Comparison of ENCODE assay signal across 23 cellular contexts in the genomic region with DNA sequence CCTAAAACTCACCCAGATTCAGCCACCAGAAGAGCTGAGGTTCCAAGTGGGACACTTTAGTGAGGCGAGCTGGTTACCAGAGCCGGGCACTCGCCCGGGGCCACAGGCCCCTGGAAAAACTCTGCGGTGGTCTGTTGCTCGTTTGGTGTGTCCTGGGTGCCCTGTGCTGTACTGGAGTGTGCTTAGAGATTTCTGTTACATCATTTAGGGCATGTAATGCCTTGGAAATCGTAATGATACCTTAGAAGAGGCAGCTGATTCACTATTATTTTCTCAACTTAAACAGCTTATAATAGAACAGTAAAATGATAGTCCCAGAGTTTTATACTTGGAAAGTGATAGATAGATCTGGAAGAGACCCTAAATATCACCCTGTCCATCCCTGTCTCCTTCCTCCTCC. TPM values are rescaled to one million over a fixed set of nuclear protein-coding genes. Genes with fewer than 3 reads are reported as not detected.
DNase-seq lines count a peak whose midpoint lies in the region; ATAC-seq, FAIRE-seq and TF ChIP-seq lines count a peak whose summit lies in the region.
"Had no signal": no experiment of that assay in that cellular context is flagged by ENCODE, and none has a peak within 500 bp of the region (broad histone marks: within the 10 kb centered on the region; RNA-seq: fewer than 3 reads in every experiment).

No MANE protein-coding gene starts in this region.

- H3K36me3 Mint-ChIP-seq in nephron progenitor cell (ENCODE audit: low read depth): peaks cover 29% of the 10 kb centered on the region
- H3K36me3 Mint-ChIP-seq: CD14-positive monocyte; CD8-positive, alpha-beta memory T cell had no signal

- H3K4me3 ChIP-seq in SJCRH30 (no peak overlapping the region), gastrocnemius medialis (no peak overlapping the region), stomach (no peak overlapping the region)
- H3K4me3 ChIP-seq: GM12878, GM23338, HAP-1 had no signal

- H3K9me3 Mint-ChIP-seq in nephron progenitor cell: no peaks in the 10 kb centered on the region
- H3K9me3 Mint-ChIP-seq: CD4-positive, alpha-beta T cell; CD8-positive, alpha-beta memory T cell; GM23338; HFFc6 had no signal

- in situ Hi-C loops in gastrocnemius medialis (cut with MboI; ENCODE audit: low sequenced_read_pairs in 4 of 4): no loop called here

- H3K27ac Mint-ChIP-seq in nephron progenitor cell: peak overlapping the region; percentile 66
- H3K27ac Mint-ChIP-seq: CD14-positive monocyte; CD4-positive, alpha-beta T cell; CD8-positive, alpha-beta memory T cell; GM23338; HFFc6 had no signal

- intact Hi-C loops in gastrocnemius medialis (cut with DNase I; ENCODE audit: low total_unique reads) (no loop called here), stomach (cut with DNase I; ENCODE audit: low total_unique reads) (no loop called here)

- H3K27me3 Mint-ChIP-seq in nephron progenitor cell (ENCODE audit: low read depth, poor library complexity): no peaks in the 10 kb centered on the region

- FAIRE-seq in H54 (lab: Jason Lieb, UNC): no peak
- FAIRE-seq: D721Med, GM12878, GM19239 had no signal

- no peak for TF ChIP-seq EP300 in stomach (IDR thresholded peaks at IDR 0.05)

- H3K27me3 ChIP-seq in SJCRH30 (no peaks in the 10 kb centered on the region), gastrocnemius medialis (no peaks in the 10 kb centered on the region), stomach (no peaks in the 10 kb centered on the region)

- H3K4me1 Mint-ChIP-seq in nephron progenitor cell: peaks cover 12% of the 10 kb centered on the region
- H3K4me1 Mint-ChIP-seq: CD14-positive monocyte; CD8-positive, alpha-beta memory T cell; GM23338 had no signal

- 82 to 94% (median 91%) methylated on average over 4 to 7 of the region's 7 CpGs for WGBS in stomach, 5 donors

- H3K4me1 ChIP-seq in SJCRH30: peaks cover 27% of the 10 kb centered on the region
- peaks cover 42% of the 10 kb centered on the region in 2 donors for H3K4me1 ChIP-seq in gastrocnemius medialis
- H3K4me1 ChIP-seq in stomach: no peaks in the 10 kb centered on the region
- H3K4me1 ChIP-seq: HAP-1 had no signal

- peak; percentile 59 to 76 for ATAC-seq in gastrocnemius medialis
- ATAC-seq: GM12878, GM23338 had no signal

- H3K4me3 Mint-ChIP-seq in nephron progenitor cell: no peak overlapping the region
- H3K4me3 Mint-ChIP-seq: CD14-positive monocyte; CD4-positive, alpha-beta T cell; CD8-positive, alpha-beta memory T cell; GM23338; HFFc6 had no signal

- peaks cover 60% of the 10 kb centered on the region for H3K36me3 ChIP-seq in SJCRH30
- H3K36me3 ChIP-seq in gastrocnemius medialis: peaks cover 0 to 43% of the 10 kb centered on the region in 2 donors
- H3K36me3 ChIP-seq in stomach: peaks cover 41 to 100% (median 97%) of the 10 kb centered on the region in 4 donors

- TF ChIP-seq POLR2A in gastrocnemius medialis (IDR thresholded peaks at IDR 0.05) (peak in 1 of 2 donors; percentile 32), H54 (IDR thresholded peaks at IDR 0.05; ENCODE audit: low read depth, low read length) (no peak), erythroblast (IDR thresholded peaks at IDR 0.05; ENCODE audit: low read length) (no peak), stomach (IDR thresholded peaks at IDR 0.05) (no peak)

- TF ChIP-seq CTCF in nephron progenitor cell (IDR thresholded peaks at IDR 0.05) (no peak), gastrocnemius medialis (IDR thresholded peaks at IDR 0.05 in 4 of 5, conservative IDR thresholded peaks at IDR 0.05 in 1 of 5) (no peak), stomach (IDR thresholded peaks at IDR 0.05) (no peak)

- H3K27ac ChIP-seq in SJCRH30 (peak overlapping the region; percentile 16), gastrocnemius medialis (peak overlapping the region; percentile 65 to 87 (median 82)), stomach (no peak overlapping the region)

- DNase-seq in SJCRH30 (no peak), nephron progenitor cell (no peak), gastrocnemius medialis (no peak), H54 (ENCODE audit: insufficient read length, low spot score) (no peak), erythroblast (lab: John Stamatoyannopoulos, UW) (no peak), stomach (no peak)
- DNase-seq: CD4-positive, alpha-beta T cell; CD8-positive, alpha-beta memory T cell; DMS 273 treated with DMSO at 0.1 percent for 48 hours; DMS79; EL; GDM1; HFFc6 had no signal

- H3K9me3 ChIP-seq in SJCRH30 (replicated peaks) (no peaks in the 10 kb centered on the region), gastrocnemius medialis (no peaks in the 10 kb centered on the region), stomach (no peaks in the 10 kb centered on the region)
- H3K9me3 ChIP-seq: HAP-1 had no signal

RNA-seq across cellular contexts. Expression of gene BTBD16, which starts 48.5 kb away (rescaled TPM):
- total RNA-seq in SJCRH30 (2014; rRNA removed; shearing (Covaris generic)): not detected in 2 replicates
- total RNA-seq in gastrocnemius medialis: under 1 TPM in 2 of 4 donors, not detected in 2; 0.46 to 0.55 TPM
- not detected for total RNA-seq in stomach
- under 1 TPM in 1 of 3 donors, not detected in 2; 0.40 TPM for polyA plus RNA-seq in stomach
- total RNA-seq: A172; A673; CD4-positive, alpha-beta T cell; CD8-positive, alpha-beta memory T cell; GM12878; GM23338; H4; HFFc6 had no signal
- polyA plus RNA-seq: BJ; CD14-positive monocyte; CD8-positive, alpha-beta memory T cell; GM23338 had no signal

Comparison
In these comparisons a context has a peak if more than half of its experiments do, and no peak if none do; other contexts are left out.
1. H3K27ac ChIP-seq: peak in SJCRH30 (single experiment) and gastrocnemius medialis (4 of 4); none in stomach (0 of 5).